28 cellular contexts compared by ENCODE assay signal in genomic region chr16:296276-296675, GRCh38. TPM values are rescaled to one million over a fixed set of nuclear protein-coding genes. Genes with fewer than 3 reads are reported as not detected.
"Had no signal": no experiment of that assay in that cellular context is flagged by ENCODE, and none has a peak within 500 bp of the region (broad histone marks: within the 10 kb centered on the region; RNA-seq: fewer than 3 reads in every experiment).

No MANE protein-coding gene starts in this region.

- H3K36me3 Mint-ChIP-seq: activated CD8-positive, alpha-beta memory T cell treated with anti-CD3 and anti-CD28 coated beads, Interleukin-2, amount 10 ng/mL, durations not matched to agents 7 days and 5 days; activated naive CD8-positive, alpha-beta T cell had no signal

- H3K9me3 Mint-ChIP-seq: activated B cell treated with CpG ODN at 0.5 μM for 24 hours; activated CD4-positive, alpha-beta T cell treated with anti-CD3 and anti-CD28 coated beads, Interleukin-2, amount 10 ng/mL, durations not matched to agents 24 days and 14 days; activated naive CD4-positive, alpha-beta T cell treated with anti-CD3 and anti-CD28 coated beads for 36 hours; activated T-helper 17 cell treated with anti-CD3 and anti-CD28 coated beads, Interleukin-2, amount 50 U/mL, for 72 hours; brain; central memory CD8-positive, alpha-beta T cell; T-cell had no signal

- H3K27me3 Mint-ChIP-seq: activated B cell treated with CpG ODN at 0.5 μM for 24 hours; activated CD4-positive, alpha-beta T cell treated with anti-CD3 and anti-CD28 coated beads, Interleukin-2, amount 10 ng/mL, durations not matched to agents 24 days and 14 days; activated CD8-positive, alpha-beta memory T cell treated with anti-CD3 and anti-CD28 coated beads, Interleukin-2, amount 10 ng/mL, durations not matched to agents 7 days and 5 days; activated naive CD8-positive, alpha-beta T cell; activated T-helper 17 cell treated with anti-CD3 and anti-CD28 coated beads, Interleukin-2, amount 50 U/mL, for 72 hours; central memory CD8-positive, alpha-beta T cell; T-cell had no signal

- H3K4me3 Mint-ChIP-seq: activated B cell treated with CpG ODN at 0.5 μM for 24 hours; activated CD4-positive, alpha-beta T cell treated with anti-CD3 and anti-CD28 coated beads, Interleukin-2, amount 10 ng/mL, durations not matched to agents 24 days and 14 days; activated CD8-positive, alpha-beta memory T cell treated with anti-CD3 and anti-CD28 coated beads, Interleukin-2, amount 10 ng/mL, durations not matched to agents 7 days and 5 days; activated naive CD4-positive, alpha-beta T cell treated with anti-CD3 and anti-CD28 coated beads for 36 hours; activated naive CD8-positive, alpha-beta T cell; activated T-helper 17 cell treated with anti-CD3 and anti-CD28 coated beads, Interleukin-2, amount 50 U/mL, for 72 hours; brain; central memory CD8-positive, alpha-beta T cell; T-cell had no signal

- H3K27ac ChIP-seq: SK-N-MC had no signal

- H3K4me1 Mint-ChIP-seq: activated B cell treated with CpG ODN at 0.5 μM for 24 hours; activated CD4-positive, alpha-beta T cell treated with anti-CD3 and anti-CD28 coated beads, Interleukin-2, amount 10 ng/mL, durations not matched to agents 24 days and 14 days; activated CD8-positive, alpha-beta memory T cell treated with anti-CD3 and anti-CD28 coated beads, Interleukin-2, amount 10 ng/mL, durations not matched to agents 7 days and 5 days; activated T-helper 17 cell treated with anti-CD3 and anti-CD28 coated beads, Interleukin-2, amount 50 U/mL, for 72 hours; brain; central memory CD8-positive, alpha-beta T cell; T-cell had no signal

- H3K27ac Mint-ChIP-seq: activated B cell treated with CpG ODN at 0.5 μM for 24 hours; activated CD4-positive, alpha-beta T cell treated with anti-CD3 and anti-CD28 coated beads, Interleukin-2, amount 10 ng/mL, durations not matched to agents 24 days and 14 days; activated CD8-positive, alpha-beta memory T cell treated with anti-CD3 and anti-CD28 coated beads, Interleukin-2, amount 10 ng/mL, durations not matched to agents 7 days and 5 days; activated naive CD4-positive, alpha-beta T cell treated with anti-CD3 and anti-CD28 coated beads for 36 hours; activated naive CD8-positive, alpha-beta T cell; activated T-helper 17 cell treated with anti-CD3 and anti-CD28 coated beads, Interleukin-2, amount 50 U/mL, for 72 hours; brain; T-cell had no signal

- DNase-seq: activated B cell treated with CpG ODN at 0.5 μM for 24 hours; activated CD4-positive, alpha-beta T cell treated with anti-CD3 and anti-CD28 coated beads for 1 hour; activated CD4-positive, alpha-beta T cell treated with anti-CD3 and anti-CD28 coated beads, Interleukin-2, amount 10 ng/mL, durations not matched to agents 24 days and 14 days; activated CD4-positive, alpha-beta T cell treated with anti-CD3 and anti-CD28 coated beads, Interleukin-2, amount 50 U/mL, for 48 hours; activated CD8-positive, alpha-beta memory T cell treated with anti-CD3 and anti-CD28 coated beads, Interleukin-2, amount 10 ng/mL, durations not matched to agents 7 days and 5 days; activated gamma-delta T cell; activated naive CD4-positive, alpha-beta T cell treated with anti-CD3 and anti-CD28 coated beads for 36 hours; activated T-cell treated with anti-CD3 and anti-CD28 coated beads, Interleukin-2, amount 50 U/mL, for 48 hours; amygdala; Kasumi-1; NCI-H1092; NCI-H1417; NCI-H1694 treated with DMSO at 0.1 percent for 48 hours; NCI-H2029 treated with DMSO at 0.1 percent for 48 hours; NCI-H345; NCI-H510A; NCI-H526 treated with DMSO at 0.1 percent for 48 hours; NCI-H82; T-cell; T-helper 2 cell; T1000 had no signal

- H3K4me3 ChIP-seq: SK-N-MC had no signal

RNA-seq across cellular contexts. Expression of gene PDIA2, which starts 13.3 kb away (rescaled TPM):
- total RNA-seq: activated B cell treated with CpG ODN at 0.5 μM for 24 hours; activated CD4-positive, alpha-beta T cell treated with anti-CD3 and anti-CD28 coated beads, Interleukin-2, amount 10 ng/mL, durations not matched to agents 24 days and 14 days; activated CD8-positive, alpha-beta memory T cell treated with anti-CD3 and anti-CD28 coated beads, Interleukin-2, amount 10 ng/mL, durations not matched to agents 7 days and 5 days; activated naive CD4-positive, alpha-beta T cell treated with anti-CD3 and anti-CD28 coated beads for 36 hours; activated T-helper 17 cell treated with anti-CD3 and anti-CD28 coated beads, Interleukin-2, amount 50 U/mL, for 72 hours; OCI-LY7 had no signal

RNA-seq across cellular contexts. Expression of gene ARHGDIG, which starts 15.9 kb away (rescaled TPM):
- total RNA-seq: activated B cell treated with CpG ODN at 0.5 μM for 24 hours; activated CD4-positive, alpha-beta T cell treated with anti-CD3 and anti-CD28 coated beads, Interleukin-2, amount 10 ng/mL, durations not matched to agents 24 days and 14 days; activated CD8-positive, alpha-beta memory T cell treated with anti-CD3 and anti-CD28 coated beads, Interleukin-2, amount 10 ng/mL, durations not matched to agents 7 days and 5 days; activated naive CD4-positive, alpha-beta T cell treated with anti-CD3 and anti-CD28 coated beads for 36 hours; activated T-helper 17 cell treated with anti-CD3 and anti-CD28 coated beads, Interleukin-2, amount 50 U/mL, for 72 hours; OCI-LY7; RPMI7951 had no signal

RNA-seq across cellular contexts. Expression of gene RGS11, which starts 20.5 kb away (rescaled TPM):
- total RNA-seq: activated B cell treated with CpG ODN at 0.5 μM for 24 hours; activated CD8-positive, alpha-beta memory T cell treated with anti-CD3 and anti-CD28 coated beads, Interleukin-2, amount 10 ng/mL, durations not matched to agents 7 days and 5 days; OCI-LY7; RPMI7951 had no signal
